In the genomic region with DNA sequence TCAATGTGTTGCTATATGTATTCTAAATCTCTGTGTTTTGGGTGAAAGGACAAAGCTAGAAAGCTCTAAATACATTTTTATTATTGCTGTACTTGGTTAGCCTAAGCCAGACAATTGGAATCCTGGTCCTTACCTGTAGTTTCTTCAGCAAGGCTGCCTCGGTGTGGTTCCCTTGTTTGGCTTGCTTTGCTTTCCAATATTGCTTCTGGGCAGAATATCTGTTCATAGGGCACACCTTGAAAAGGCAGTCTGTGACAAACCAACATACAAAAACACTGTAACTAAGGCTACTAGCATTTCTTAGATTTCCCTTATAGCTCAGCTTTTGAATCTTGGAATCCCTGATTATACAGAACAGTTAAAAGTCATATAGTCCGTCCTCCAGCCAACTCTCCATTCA, we compare ENCODE assay signal across 1 cellular context.
TF ChIP-seq lines count a peak whose summit lies in the region.

No MANE protein-coding gene starts in this region.

TF ChIP-seq in GM23338, 12 proteins besides CTCF, POLR2A, EP300 and RAD21 (continued from another document):
- TF ChIP-seq EZH2phosphoT487 (IDR thresholded peaks at IDR 0.05; ENCODE audit: unreplicated experiment), result no peak
